In the genomic region with DNA sequence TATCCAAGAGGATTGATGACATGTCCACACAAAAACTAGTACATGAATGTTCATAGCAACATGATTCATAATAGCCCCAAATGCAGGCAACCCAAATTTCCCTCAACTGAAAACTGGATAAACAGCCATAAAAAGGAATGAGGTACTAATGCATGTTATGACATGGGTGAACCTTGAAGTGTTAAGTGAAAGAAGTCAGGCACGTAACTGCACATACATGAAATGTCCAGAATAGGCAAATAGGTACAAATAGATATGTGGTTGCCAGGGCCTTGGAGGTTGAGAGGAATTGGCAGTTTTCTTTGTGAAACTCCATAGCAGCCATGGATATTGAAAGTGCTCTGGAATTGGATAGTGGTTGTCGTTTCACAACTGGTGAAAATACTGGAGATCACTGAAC, we compare ENCODE assay signal across 3 cellular contexts.
TF ChIP-seq lines count a peak whose summit lies in the region.

No MANE protein-coding gene starts in this region.

TF ChIP-seq in HepG2, 621 proteins besides CTCF, POLR2A, EP300 and RAD21:
- TF ChIP-seq NPAS2 (CRISPR knock-in tag; IDR thresholded peaks at IDR 0.05; ENCODE audit: borderline replicate concordance), result no peak
- TF ChIP-seq FOXC1 (CRISPR knock-in tag; IDR thresholded peaks at IDR 0.05; ENCODE audit: borderline replicate concordance), result no peak
- no peak for TF ChIP-seq ZNF337 (CRISPR knock-in tag; IDR thresholded peaks at IDR 0.05; ENCODE audit: borderline replicate concordance, low read depth)
- TF ChIP-seq POLR2AphosphoS5 (IDR thresholded peaks at IDR 0.05; ENCODE audit: low read depth, low read length), result peak; percentile 16; the same call in 1 of the 2 replicates
- TF ChIP-seq, protein P1, sequence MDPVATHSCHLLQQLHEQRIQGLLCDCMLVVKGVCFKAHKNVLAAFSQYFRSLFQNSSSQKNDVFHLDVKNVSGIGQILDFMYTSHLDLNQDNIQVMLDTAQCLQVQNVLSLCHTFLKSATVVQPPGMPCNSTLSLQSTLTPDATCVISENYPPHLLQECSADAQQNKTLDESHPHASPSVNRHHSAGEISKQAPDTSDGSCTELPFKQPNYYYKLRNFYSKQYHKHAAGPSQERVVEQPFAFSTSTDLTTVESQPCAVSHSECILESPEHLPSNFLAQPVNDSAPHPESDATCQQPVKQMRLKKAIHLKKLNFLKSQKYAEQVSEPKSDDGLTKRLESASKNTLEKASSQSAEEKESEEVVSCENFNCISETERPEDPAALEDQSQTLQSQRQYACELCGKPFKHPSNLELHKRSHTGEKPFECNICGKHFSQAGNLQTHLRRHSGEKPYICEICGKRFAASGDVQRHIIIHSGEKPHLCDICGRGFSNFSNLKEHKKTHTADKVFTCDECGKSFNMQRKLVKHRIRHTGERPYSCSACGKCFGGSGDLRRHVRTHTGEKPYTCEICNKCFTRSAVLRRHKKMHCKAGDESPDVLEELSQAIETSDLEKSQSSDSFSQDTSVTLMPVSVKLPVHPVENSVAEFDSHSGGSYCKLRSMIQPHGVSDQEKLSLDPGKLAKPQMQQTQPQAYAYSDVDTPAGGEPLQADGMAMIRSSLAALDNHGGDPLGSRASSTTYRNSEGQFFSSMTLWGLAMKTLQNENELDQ (CRISPR knock-in tag; IDR thresholded peaks at IDR 0.05; ENCODE audit: borderline replicate concordance), result no peak
- TF ChIP-seq, protein P2, sequence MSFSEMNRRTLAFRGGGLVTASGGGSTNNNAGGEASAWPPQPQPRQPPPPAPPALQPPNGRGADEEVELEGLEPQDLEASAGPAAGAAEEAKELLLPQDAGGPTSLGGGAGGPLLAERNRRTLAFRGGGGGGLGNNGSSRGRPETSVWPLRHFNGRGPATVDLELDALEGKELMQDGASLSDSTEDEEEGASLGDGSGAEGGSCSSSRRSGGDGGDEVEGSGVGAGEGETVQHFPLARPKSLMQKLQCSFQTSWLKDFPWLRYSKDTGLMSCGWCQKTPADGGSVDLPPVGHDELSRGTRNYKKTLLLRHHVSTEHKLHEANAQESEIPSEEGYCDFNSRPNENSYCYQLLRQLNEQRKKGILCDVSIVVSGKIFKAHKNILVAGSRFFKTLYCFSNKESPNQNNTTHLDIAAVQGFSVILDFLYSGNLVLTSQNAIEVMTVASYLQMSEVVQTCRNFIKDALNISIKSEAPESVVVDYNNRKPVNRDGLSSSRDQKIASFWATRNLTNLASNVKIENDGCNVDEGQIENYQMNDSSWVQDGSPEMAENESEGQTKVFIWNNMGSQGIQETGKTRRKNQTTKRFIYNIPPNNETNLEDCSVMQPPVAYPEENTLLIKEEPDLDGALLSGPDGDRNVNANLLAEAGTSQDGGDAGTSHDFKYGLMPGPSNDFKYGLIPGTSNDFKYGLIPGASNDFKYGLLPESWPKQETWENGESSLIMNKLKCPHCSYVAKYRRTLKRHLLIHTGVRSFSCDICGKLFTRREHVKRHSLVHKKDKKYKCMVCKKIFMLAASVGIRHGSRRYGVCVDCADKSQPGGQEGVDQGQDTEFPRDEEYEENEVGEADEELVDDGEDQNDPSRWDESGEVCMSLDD (CRISPR knock-in tag; IDR thresholded peaks at IDR 0.05; ENCODE audit: borderline replicate concordance), result no peak
- no peak for TF ChIP-seq FOSL1 (CRISPR knock-in tag; IDR thresholded peaks at IDR 0.05; ENCODE audit: borderline replicate concordance)
- TF ChIP-seq PAF1 (CRISPR knock-in tag; IDR thresholded peaks at IDR 0.05), result 0 out of 2 replicates have a peak, but pooled peaks have one; percentile 71
- no peak for TF ChIP-seq DNMT3B (CRISPR knock-in tag; conservative IDR thresholded peaks at IDR 0.05)
- TF ChIP-seq ZEB1 (IDR thresholded peaks at IDR 0.05; ENCODE audit: insufficient replicate concordance, low read depth), result no peak
- peak; percentile 98 for TF ChIP-seq RBM22 (optimal IDR thresholded peaks at IDR 0.05; ENCODE audit: low read length)
- TF ChIP-seq POLR2G (IDR thresholded peaks at IDR 0.05; ENCODE audit: low read depth, low read length), result 0 out of 2 replicates have a peak, but pooled peaks have one; percentile 3
- TF ChIP-seq POLR2AphosphoS2 (IDR thresholded peaks at IDR 0.05; ENCODE audit: low read depth, low read length), result peak; percentile 75; the same call in 1 of the 2 replicates

TF ChIP-seq in H1, 55 proteins besides CTCF, POLR2A, EP300 and RAD21:
- peak; percentile 74; the same call in 1 of the 2 replicates for TF ChIP-seq POLR2AphosphoS5 (IDR thresholded peaks at IDR 0.05; ENCODE audit: low read depth, low read length)
- no peak for TF ChIP-seq MAX (IDR thresholded peaks at IDR 0.05)
- TF ChIP-seq HDAC6 (IDR thresholded peaks at IDR 0.05; ENCODE audit: low read depth, low read length), result no peak
- no peak for TF ChIP-seq SIX5 (IDR thresholded peaks at IDR 0.05; ENCODE audit: low read depth, low read length)
- no peak for TF ChIP-seq SRF (IDR thresholded peaks at IDR 0.05; ENCODE audit: low read depth, low read length)
- no peak for TF ChIP-seq SUZ12 (IDR thresholded peaks at IDR 0.05; ENCODE audit: low read length)
TF ChIP-seq in H1: peak in this region for 1.

TF ChIP-seq in neural cell, 6 proteins besides CTCF, POLR2A, EP300 and RAD21:
- TF ChIP-seq POLR2AphosphoS5 (IDR thresholded peaks at IDR 0.05), result peak; percentile 45
- TF ChIP-seq EZH2 (IDR thresholded peaks at IDR 0.05; ENCODE audit: borderline replicate concordance, insufficient read depth, low read length, poor library complexity, severe bottlenecking), result no peak
